17 cellular contexts compared by ENCODE assay signal in the genomic region with DNA sequence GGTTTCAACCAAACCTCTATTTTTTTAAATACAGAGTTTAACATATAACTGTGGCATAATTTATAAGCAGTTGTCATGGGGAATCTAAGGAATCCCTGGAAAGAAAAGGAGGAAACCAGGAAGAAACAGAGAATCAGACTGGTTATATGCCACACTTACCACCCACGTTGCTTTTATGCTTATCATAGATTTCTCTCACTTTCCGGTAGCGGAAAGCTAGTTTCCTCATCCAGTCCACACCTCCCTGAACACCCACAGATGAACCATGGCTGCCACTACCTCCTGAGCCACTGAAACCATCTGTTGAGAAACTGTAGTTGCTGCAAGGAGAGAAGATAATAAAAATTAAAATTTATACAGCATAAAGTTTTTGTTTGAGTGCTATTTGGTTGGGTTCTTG. TPM values are rescaled to one million over a fixed set of nuclear protein-coding genes. Genes with fewer than 3 reads are reported as not detected.
DNase-seq lines count a peak whose midpoint lies in the region; ATAC-seq and TF ChIP-seq lines count a peak whose summit lies in the region.
"Had no signal": no experiment of that assay in that cellular context is flagged by ENCODE, and none has a peak within 500 bp of the region (broad histone marks: within the 10 kb centered on the region; RNA-seq: fewer than 3 reads in every experiment).

No MANE protein-coding gene starts in this region.

- H3K4me1 Mint-ChIP-seq in activated T-cell treated with anti-CD3 and anti-CD28 coated beads, Interleukin-2, amount 50 U/mL, for 24 hours (ENCODE audit: low read depth), result peaks cover 29% of the 10 kb centered on the region
- peaks cover 25% of the 10 kb centered on the region for H3K4me1 Mint-ChIP-seq in activated CD4-positive, alpha-beta memory T cell treated with anti-CD3 and anti-CD28 coated beads for 36 hours (ENCODE audit: low read depth)

- peak overlapping the region; percentile 92 for H3K27ac Mint-ChIP-seq in activated T-cell treated with anti-CD3 and anti-CD28 coated beads, Interleukin-2, amount 50 U/mL, for 24 hours
- H3K27ac Mint-ChIP-seq in activated CD4-positive, alpha-beta memory T cell treated with anti-CD3 and anti-CD28 coated beads for 36 hours, result peak overlapping the region; percentile 1

- intact Hi-C loops in activated CD4-positive, alpha-beta memory T cell treated with anti-CD3 and anti-CD28 coated beads for 36 hours (cut with micrococcal nuclease), result loop anchor here (10.0 kb wide), 1 partner anchor 92 kb away; a partner anchor contains a TSS

- no peaks in the 10 kb centered on the region for H3K9me3 Mint-ChIP-seq in activated T-cell treated with anti-CD3 and anti-CD28 coated beads, Interleukin-2, amount 50 U/mL, for 24 hours
- H3K9me3 Mint-ChIP-seq in activated CD4-positive, alpha-beta memory T cell treated with anti-CD3 and anti-CD28 coated beads for 36 hours, result no peaks in the 10 kb centered on the region
- H3K9me3 Mint-ChIP-seq: naive B cell had no signal

- no peaks in the 10 kb centered on the region for H3K27me3 Mint-ChIP-seq in activated T-cell treated with anti-CD3 and anti-CD28 coated beads, Interleukin-2, amount 50 U/mL, for 24 hours
- no peaks in the 10 kb centered on the region for H3K27me3 Mint-ChIP-seq in activated CD4-positive, alpha-beta memory T cell treated with anti-CD3 and anti-CD28 coated beads for 36 hours
- H3K27me3 Mint-ChIP-seq: naive B cell had no signal

- peaks cover 89% of the 10 kb centered on the region for H3K36me3 Mint-ChIP-seq in activated T-cell treated with anti-CD3 and anti-CD28 coated beads, Interleukin-2, amount 50 U/mL, for 24 hours (ENCODE audit: low read depth)
- peaks cover 41% of the 10 kb centered on the region for H3K36me3 Mint-ChIP-seq in activated CD4-positive, alpha-beta memory T cell treated with anti-CD3 and anti-CD28 coated beads for 36 hours

- DNase-seq in activated T-cell treated with anti-CD3 and anti-CD28 coated beads, Interleukin-2, amount 50 U/mL, for 24 hours, result no peak
- DNase-seq in activated T-cell treated with anti-CD3 and anti-CD28 coated beads, Interleukin-2, amount 50 U/mL, for 48 hours, result no peak
- DNase-seq in activated CD4-positive, alpha-beta memory T cell treated with anti-CD3 and anti-CD28 coated beads for 36 hours, result peak; percentile 47
- DNase-seq in fibroblast of pulmonary artery (ENCODE audit: low read depth) (peak; percentile 66), NCI-H345 treated with DMSO at 0.1 percent for 48 hours (lab: John Stamatoyannopoulos, UW; ENCODE audit: unreplicated experiment) (no peak), MV-4-11 (lab: John Stamatoyannopoulos, UW) (no peak)
- peak; percentile 19 for DNase-seq in stimulated activated CD4-positive, alpha-beta T cell treated with anti-CD3 and anti-CD28 coated beads, Interleukin-2, amount 100 ng/mL, for 4 hours (ENCODE audit: low read depth)
- DNase-seq: amniotic stem cell; DMS53; naive B cell; stimulated activated CD8-positive, alpha-beta memory T cell treated with anti-CD3 and anti-CD28 coated beads, Interleukin-4, amount 100 ng/mL, for 48 hours; upper lobe of left lung had no signal

- ATAC-seq in HG02852 (IDR thresholded peaks at IDR 0.05; ENCODE audit: unreplicated experiment), result no peak

- H3K4me3 Mint-ChIP-seq in activated T-cell treated with anti-CD3 and anti-CD28 coated beads, Interleukin-2, amount 50 U/mL, for 24 hours, result no peak overlapping the region
- H3K4me3 Mint-ChIP-seq in activated CD4-positive, alpha-beta memory T cell treated with anti-CD3 and anti-CD28 coated beads for 36 hours, result no peak overlapping the region
- H3K4me3 Mint-ChIP-seq: naive B cell had no signal

- CTCF ChIA-PET in activated CD4-positive, alpha-beta memory T cell treated with anti-CD3 and anti-CD28 coated beads for 36 hours (lab: Charles Lee), result interaction anchor here (0.6 to 2.0 kb wide), 6 partner anchors 10 to 1515 kb away, joined by 3 to 8 read pairs (median 4); no protein-coding TSS in a partner anchor

- no peak for TF ChIP-seq CTCF in fibroblast of pulmonary artery (IDR thresholded peaks at IDR 0.05; ENCODE audit: low read length, missing control alignments)

- no peak overlapping the region for H3K4me3 ChIP-seq in fibroblast of pulmonary artery (replicated peaks; ENCODE audit: low read depth, low read length)
- H3K4me3 ChIP-seq: SK-N-MC, smooth muscle cell, upper lobe of left lung had no signal

- POLR2A ChIA-PET in activated CD4-positive, alpha-beta memory T cell treated with anti-CD3 and anti-CD28 coated beads for 36 hours (lab: Charles Lee), result interaction anchor here (1.2 kb wide), 2 partner anchors 21 to 33 kb away, joined by 3 read pairs; a partner anchor contains a TSS

RNA-seq across cellular contexts. Expression of a gene that starts 33.5 kb away (rescaled TPM):
- total RNA-seq in activated CD4-positive, alpha-beta memory T cell treated with anti-CD3 and anti-CD28 coated beads for 36 hours, result 1 to 10 TPM; 7.1 to 8.9 TPM

RNA-seq across cellular contexts. Expression of a gene that starts 58.4 kb away (rescaled TPM):
- under 1 TPM; 0.36 to 0.46 TPM for total RNA-seq in activated CD4-positive, alpha-beta memory T cell treated with anti-CD3 and anti-CD28 coated beads for 36 hours
- total RNA-seq: glomerular endothelial cell, LHCN-M2, smooth muscle cell had no signal

Comparison
In these comparisons a context has a peak if more than half of its experiments do, and no peak if none do; other contexts are left out.
1. DNase-seq: peak in activated CD4-positive, alpha-beta memory T cell treated with anti-CD3 and anti-CD28 coated beads for 36 hours (single experiment), fibroblast of pulmonary artery (single experiment) and stimulated activated CD4-positive, alpha-beta T cell treated with anti-CD3 and anti-CD28 coated beads, Interleukin-2, amount 100 ng/mL, for 4 hours (single experiment); none in activated T-cell treated with anti-CD3 and anti-CD28 coated beads, Interleukin-2, amount 50 U/mL, for 24 hours (single experiment), activated T-cell treated with anti-CD3 and anti-CD28 coated beads, Interleukin-2, amount 50 U/mL, for 48 hours (0 of 2), NCI-H345 treated with DMSO at 0.1 percent for 48 hours (single experiment) and MV-4-11 (single experiment).